ENCODE assay signal across 3 cellular contexts in the genomic region with DNA sequence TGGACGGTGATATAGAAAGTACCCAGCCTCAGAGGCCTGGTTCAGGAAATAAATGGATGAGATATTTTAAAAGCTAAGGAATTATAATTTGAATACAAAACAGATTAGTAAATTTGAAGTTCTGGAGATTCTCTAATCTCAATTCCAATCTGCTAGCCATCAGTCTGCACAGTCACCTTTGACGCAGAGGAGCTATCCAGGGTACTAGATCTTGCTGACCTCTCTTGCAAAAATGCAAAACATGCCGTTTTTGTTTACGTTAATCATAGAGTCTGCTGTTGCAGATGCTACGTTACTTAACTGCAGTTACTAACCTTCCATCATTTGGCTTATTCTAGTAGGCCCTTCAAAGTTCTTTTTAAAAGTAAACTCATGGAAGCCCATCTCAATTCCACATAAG.
TF ChIP-seq lines count a peak whose summit lies in the region.

No MANE protein-coding gene starts in this region.

TF ChIP-seq in GM23338, 12 proteins besides CTCF, POLR2A, EP300 and RAD21:
- TF ChIP-seq, protein P1, sequence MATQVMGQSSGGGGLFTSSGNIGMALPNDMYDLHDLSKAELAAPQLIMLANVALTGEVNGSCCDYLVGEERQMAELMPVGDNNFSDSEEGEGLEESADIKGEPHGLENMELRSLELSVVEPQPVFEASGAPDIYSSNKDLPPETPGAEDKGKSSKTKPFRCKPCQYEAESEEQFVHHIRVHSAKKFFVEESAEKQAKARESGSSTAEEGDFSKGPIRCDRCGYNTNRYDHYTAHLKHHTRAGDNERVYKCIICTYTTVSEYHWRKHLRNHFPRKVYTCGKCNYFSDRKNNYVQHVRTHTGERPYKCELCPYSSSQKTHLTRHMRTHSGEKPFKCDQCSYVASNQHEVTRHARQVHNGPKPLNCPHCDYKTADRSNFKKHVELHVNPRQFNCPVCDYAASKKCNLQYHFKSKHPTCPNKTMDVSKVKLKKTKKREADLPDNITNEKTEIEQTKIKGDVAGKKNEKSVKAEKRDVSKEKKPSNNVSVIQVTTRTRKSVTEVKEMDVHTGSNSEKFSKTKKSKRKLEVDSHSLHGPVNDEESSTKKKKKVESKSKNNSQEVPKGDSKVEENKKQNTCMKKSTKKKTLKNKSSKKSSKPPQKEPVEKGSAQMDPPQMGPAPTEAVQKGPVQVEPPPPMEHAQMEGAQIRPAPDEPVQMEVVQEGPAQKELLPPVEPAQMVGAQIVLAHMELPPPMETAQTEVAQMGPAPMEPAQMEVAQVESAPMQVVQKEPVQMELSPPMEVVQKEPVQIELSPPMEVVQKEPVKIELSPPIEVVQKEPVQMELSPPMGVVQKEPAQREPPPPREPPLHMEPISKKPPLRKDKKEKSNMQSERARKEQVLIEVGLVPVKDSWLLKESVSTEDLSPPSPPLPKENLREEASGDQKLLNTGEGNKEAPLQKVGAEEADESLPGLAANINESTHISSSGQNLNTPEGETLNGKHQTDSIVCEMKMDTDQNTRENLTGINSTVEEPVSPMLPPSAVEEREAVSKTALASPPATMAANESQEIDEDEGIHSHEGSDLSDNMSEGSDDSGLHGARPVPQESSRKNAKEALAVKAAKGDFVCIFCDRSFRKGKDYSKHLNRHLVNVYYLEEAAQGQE (IDR thresholded peaks at IDR 0.05; ENCODE audit: unreplicated experiment): peak; percentile 79
- TF ChIP-seq STAT1 (IDR thresholded peaks at IDR 0.05; ENCODE audit: unreplicated experiment): no peak

TF ChIP-seq in H1, 55 proteins besides CTCF, POLR2A, EP300 and RAD21:
- TF ChIP-seq, protein P2, sequence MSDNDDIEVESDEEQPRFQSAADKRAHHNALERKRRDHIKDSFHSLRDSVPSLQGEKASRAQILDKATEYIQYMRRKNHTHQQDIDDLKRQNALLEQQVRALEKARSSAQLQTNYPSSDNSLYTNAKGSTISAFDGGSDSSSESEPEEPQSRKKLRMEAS (IDR thresholded peaks at IDR 0.05): no peak
- peak; percentile 46; the same call in 1 of the 2 replicates for TF ChIP-seq BACH1 (IDR thresholded peaks at IDR 0.05; ENCODE audit: low read length)
- TF ChIP-seq, protein P3, sequence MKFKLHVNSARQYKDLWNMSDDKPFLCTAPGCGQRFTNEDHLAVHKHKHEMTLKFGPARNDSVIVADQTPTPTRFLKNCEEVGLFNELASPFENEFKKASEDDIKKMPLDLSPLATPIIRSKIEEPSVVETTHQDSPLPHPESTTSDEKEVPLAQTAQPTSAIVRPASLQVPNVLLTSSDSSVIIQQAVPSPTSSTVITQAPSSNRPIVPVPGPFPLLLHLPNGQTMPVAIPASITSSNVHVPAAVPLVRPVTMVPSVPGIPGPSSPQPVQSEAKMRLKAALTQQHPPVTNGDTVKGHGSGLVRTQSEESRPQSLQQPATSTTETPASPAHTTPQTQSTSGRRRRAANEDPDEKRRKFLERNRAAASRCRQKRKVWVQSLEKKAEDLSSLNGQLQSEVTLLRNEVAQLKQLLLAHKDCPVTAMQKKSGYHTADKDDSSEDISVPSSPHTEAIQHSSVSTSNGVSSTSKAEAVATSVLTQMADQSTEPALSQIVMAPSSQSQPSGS (IDR thresholded peaks at IDR 0.05; ENCODE audit: low read length): no peak

TF ChIP-seq in liver, 16 proteins besides CTCF, POLR2A, EP300 and RAD21:
- TF ChIP-seq, protein P1 (IDR thresholded peaks at IDR 0.05): peak; percentile 65
- TF ChIP-seq EGR1 (IDR thresholded peaks at IDR 0.05; ENCODE audit: low read depth in 2 of 2): no peak
